ENCODE assay signal across 26 cellular contexts in genomic region chr19:16156904-16157303, GRCh38. TPM values are rescaled to one million over a fixed set of nuclear protein-coding genes. Genes with fewer than 3 reads are reported as not detected.
DNase-seq lines count a peak whose midpoint lies in the region; ATAC-seq and TF ChIP-seq lines count a peak whose summit lies in the region.
"Had no signal": no experiment of that assay in that cellular context is flagged by ENCODE, and none has a peak within 500 bp of the region (broad histone marks: within the 10 kb centered on the region; RNA-seq: fewer than 3 reads in every experiment).

No MANE protein-coding gene starts in this region.

- H3K27ac ChIP-seq in OCI-LY7 (ENCODE audit: low read depth, low read length, poor library complexity, severe bottlenecking) = peak overlapping the region; percentile 64
- H3K27ac ChIP-seq: A549, C4-2B had no signal

- H3K9me2 ChIP-seq in OCI-LY7 (ENCODE audit: insufficient read depth, low read length) = no peaks in the 10 kb centered on the region
- H3K9me2 ChIP-seq: SK-N-SH had no signal

- no peaks in the 10 kb centered on the region for H3K9me3 ChIP-seq in OCI-LY7 (ENCODE audit: low read length)
- H3K9me3 ChIP-seq: A549, MG63, SK-N-SH had no signal

- H3K27me3 Mint-ChIP-seq in stimulated activated naive CD8-positive, alpha-beta T cell treated with anti-CD3 and anti-CD28 coated beads, Interleukin-15, Interleukin-2, amounts not matched to agents 100 ng/mL and 50 ng/mL, for 24 hours = no peaks in the 10 kb centered on the region
- H3K27me3 Mint-ChIP-seq in stimulated activated naive CD8-positive, alpha-beta T cell treated with anti-CD3 and anti-CD28 coated beads, Interleukin-15, amount 100 ng/mL, for 72 hours = no peaks in the 10 kb centered on the region
- peaks cover 0 to 9% (median 0%) of the 10 kb centered on the region in 3 donors for H3K27me3 Mint-ChIP-seq in immature natural killer cell (ENCODE audit: low read depth in 3 of 3)

- H3K27ac Mint-ChIP-seq in stimulated activated naive CD8-positive, alpha-beta T cell treated with anti-CD3 and anti-CD28 coated beads, Interleukin-15, Interleukin-2, amounts not matched to agents 100 ng/mL and 50 ng/mL, for 24 hours = peak overlapping the region; percentile 52
- no peak overlapping the region for H3K27ac Mint-ChIP-seq in stimulated activated naive CD8-positive, alpha-beta T cell treated with anti-CD3 and anti-CD28 coated beads, Interleukin-15, amount 100 ng/mL, for 72 hours
- peak overlapping the region in 5 of 6 donors; percentile 49 to 91 (median 73) for H3K27ac Mint-ChIP-seq in immature natural killer cell
- H3K27ac Mint-ChIP-seq: GM23338 had no signal

- peaks cover 46% of the 10 kb centered on the region for H3K36me3 Mint-ChIP-seq in stimulated activated naive CD8-positive, alpha-beta T cell treated with anti-CD3 and anti-CD28 coated beads, Interleukin-15, Interleukin-2, amounts not matched to agents 100 ng/mL and 50 ng/mL, for 24 hours (ENCODE audit: low read depth)
- peaks cover 20 to 46% (median 20%) of the 10 kb centered on the region in 3 donors for H3K36me3 Mint-ChIP-seq in immature natural killer cell

- no TSS peak for BruUV-seq in OCI-LY7 (replicated peaks; lab: Mats Ljungman, UMichigan)

- POLR2A ChIA-PET in OCI-LY7 (lab: Charles Lee) = interaction anchor here (0.6 kb wide), 1 partner anchor 12 kb away, joined by 5 read pairs; no protein-coding TSS in a partner anchor

- no peak for DNase-seq in stimulated activated naive CD8-positive, alpha-beta T cell treated with anti-CD3 and anti-CD28 coated beads, Interleukin-15, amount 100 ng/mL, for 72 hours
- no peak for DNase-seq in OCI-LY7 (ENCODE audit: low spot score)
- DNase-seq in immature natural killer cell = no peak
- DNase-seq in AG20443 (ENCODE audit: low spot score) = no peak
- DNase-seq: DMS153, GDM1, HCEC 1CT, IMR-90, Kasumi-1, MG63, NCI-H1105 treated with DMSO at 0.1 percent for 48 hours, NCI-H1694 treated with DMSO at 0.1 percent for 48 hours, NCI-H2107, NCI-H510A treated with DMSO at 0.1 percent for 48 hours, NCI-H774, PC-3, RPMI8226, SHP77 treated with DMSO at 0.1 percent for 48 hours, SK-N-SH had no signal

- no peak for TF ChIP-seq CTCF in OCI-LY7 (conservative IDR thresholded peaks at IDR 0.05; ENCODE audit: low read length)

- H3K4me3 ChIP-seq in OCI-LY7 (ENCODE audit: low read depth, low read length, poor library complexity, severe bottlenecking) = no peak overlapping the region
- H3K4me3 ChIP-seq: A549, GM23338, MG63 had no signal

- CTCF ChIA-PET in OCI-LY7 (lab: Charles Lee; ENCODE audit: unreplicated experiment) = no interaction called here

- peaks cover 26% of the 10 kb centered on the region for H3K4me1 Mint-ChIP-seq in stimulated activated naive CD8-positive, alpha-beta T cell treated with anti-CD3 and anti-CD28 coated beads, Interleukin-15, Interleukin-2, amounts not matched to agents 100 ng/mL and 50 ng/mL, for 24 hours (ENCODE audit: low read depth)
- H3K4me1 Mint-ChIP-seq in stimulated activated naive CD8-positive, alpha-beta T cell treated with anti-CD3 and anti-CD28 coated beads, Interleukin-15, amount 100 ng/mL, for 72 hours = peaks cover 40% of the 10 kb centered on the region
- H3K4me1 Mint-ChIP-seq in immature natural killer cell = peaks cover 43 to 51% of the 10 kb centered on the region in 2 donors
- H3K4me1 Mint-ChIP-seq: GM23338 had no signal

- peaks cover 63% of the 10 kb centered on the region for H3K36me3 ChIP-seq in OCI-LY7 (ENCODE audit: insufficient read depth, low read length)
- H3K36me3 ChIP-seq: MG63 had no signal

- H3K4me1 ChIP-seq in OCI-LY7 (ENCODE audit: insufficient read depth, low read length, poor library complexity, severe bottlenecking) = peaks cover 45% of the 10 kb centered on the region

- H4K20me1 ChIP-seq in OCI-LY7 (ENCODE audit: insufficient read depth, low read length) = 0 out of 2 replicates have a peak, but pooled peaks cover 5% of the 10 kb centered on the region

- no peak overlapping the region for H3K4me3 Mint-ChIP-seq in stimulated activated naive CD8-positive, alpha-beta T cell treated with anti-CD3 and anti-CD28 coated beads, Interleukin-15, Interleukin-2, amounts not matched to agents 100 ng/mL and 50 ng/mL, for 24 hours
- H3K4me3 Mint-ChIP-seq in stimulated activated naive CD8-positive, alpha-beta T cell treated with anti-CD3 and anti-CD28 coated beads, Interleukin-15, amount 100 ng/mL, for 72 hours = no peak overlapping the region
- no peak overlapping the region for H3K4me3 Mint-ChIP-seq in immature natural killer cell
- H3K4me3 Mint-ChIP-seq: GM23338 had no signal

- intact Hi-C loops in OCI-LY7 (cut with micrococcal nuclease; ENCODE audit: unreplicated experiment) = no loop called here

- no peak overlapping the region for H3K4me2 ChIP-seq in OCI-LY7 (ENCODE audit: low read length)
- H3K4me2 ChIP-seq: A549, GM23338, SK-N-SH had no signal

- no peak overlapping the region for H2AFZ ChIP-seq in OCI-LY7 (ENCODE audit: low read length)
- H2AFZ ChIP-seq: GM23338 had no signal

- H3K79me2 ChIP-seq in OCI-LY7 (ENCODE audit: insufficient read depth, low read depth, low read length) = no peaks in the 10 kb centered on the region

- H3K9me3 Mint-ChIP-seq in stimulated activated naive CD8-positive, alpha-beta T cell treated with anti-CD3 and anti-CD28 coated beads, Interleukin-15, Interleukin-2, amounts not matched to agents 100 ng/mL and 50 ng/mL, for 24 hours = no peaks in the 10 kb centered on the region
- no peaks in the 10 kb centered on the region for H3K9me3 Mint-ChIP-seq in stimulated activated naive CD8-positive, alpha-beta T cell treated with anti-CD3 and anti-CD28 coated beads, Interleukin-15, amount 100 ng/mL, for 72 hours
- H3K9me3 Mint-ChIP-seq in immature natural killer cell = no peaks in the 10 kb centered on the region

- ATAC-seq in stimulated activated naive CD8-positive, alpha-beta T cell treated with anti-CD3 and anti-CD28 coated beads, Interleukin-15, amount 100 ng/mL, for 72 hours = no peak
- ATAC-seq in GM21390 (IDR thresholded peaks at IDR 0.05; ENCODE audit: unreplicated experiment) = no peak
- no peak for ATAC-seq in HG03175 (IDR thresholded peaks at IDR 0.05; ENCODE audit: unreplicated experiment)
- ATAC-seq: GM23338, PC-3 had no signal

RNA-seq across cellular contexts. Expression of gene HSH2D, which starts 13.4 kb away (rescaled TPM):
- total RNA-seq in OCI-LY7 (2014; rRNA removed; shearing (Covaris generic)) = 52.4 and 57.6 TPM in 2 replicates
- total RNA-seq in OCI-LY7 (2022) = 70.4 and 79.0 TPM in 2 replicates
- polyA plus RNA-seq in immature natural killer cell = 100 to 1,000 TPM in 1 of 3 donors, 10 to 100 TPM in 2; 70.4 to 127 (median 97.4) TPM
- total RNA-seq: Daoy, IMR-90 had no signal
- polyA plus RNA-seq: IMR-90, SK-N-SH had no signal

RNA-seq across cellular contexts. Expression of gene CIB3, which starts 16.4 kb away (rescaled TPM):
- 5.4 TPM in 1 of 2 replicates, not detected in the other for total RNA-seq in OCI-LY7 (2014; rRNA removed; shearing (Covaris generic))
- total RNA-seq in OCI-LY7 (2022) = not detected in 2 replicates
- not detected for polyA plus RNA-seq in immature natural killer cell
- total RNA-seq: Daoy, GM23338, IMR-90 had no signal
- polyA plus RNA-seq: A549, GM23338, IMR-90, SK-N-SH had no signal

RNA-seq across cellular contexts. Expression of gene FAM32A, which starts 28.3 kb away (rescaled TPM):
- 71.0 and 104 TPM in 2 replicates for total RNA-seq in OCI-LY7 (2014; rRNA removed; shearing (Covaris generic))
- 64.5 and 65.7 TPM in 2 replicates for total RNA-seq in OCI-LY7 (2022)
- polyA plus RNA-seq in immature natural killer cell = 100 to 1,000 TPM; 156 to 225 (median 179) TPM

RNA-seq across cellular contexts. Expression of gene AP1M1, which starts 40.8 kb away (rescaled TPM):
- 68.4 and 92.9 TPM in 2 replicates for total RNA-seq in OCI-LY7 (2014; rRNA removed; shearing (Covaris generic))
- total RNA-seq in OCI-LY7 (2022) = 94.6 and 104 TPM in 2 replicates
- 100 to 1,000 TPM; 128 to 178 (median 173) TPM for polyA plus RNA-seq in immature natural killer cell

RNA-seq across cellular contexts. Expression of gene RAB8A, which starts 45.2 kb away (rescaled TPM):
- 64.9 and 69.1 TPM in 2 replicates for total RNA-seq in OCI-LY7 (2014; rRNA removed; shearing (Covaris generic))
- total RNA-seq in OCI-LY7 (2022) = 124 and 138 TPM in 2 replicates
- 100 to 1,000 TPM; 110 to 184 (median 126) TPM for polyA plus RNA-seq in immature natural killer cell

Comparison
In these comparisons a context has a peak if more than half of its experiments do, and no peak if none do; other contexts are left out.
1. H3K27ac Mint-ChIP-seq: peak in stimulated activated naive CD8-positive, alpha-beta T cell treated with anti-CD3 and anti-CD28 coated beads, Interleukin-15, Interleukin-2, amounts not matched to agents 100 ng/mL and 50 ng/mL, for 24 hours (single experiment) and immature natural killer cell (5 of 6); none in stimulated activated naive CD8-positive, alpha-beta T cell treated with anti-CD3 and anti-CD28 coated beads, Interleukin-15, amount 100 ng/mL, for 72 hours (0 of 2).